ENCODE assay signal across 13 cellular contexts in the genomic region with DNA sequence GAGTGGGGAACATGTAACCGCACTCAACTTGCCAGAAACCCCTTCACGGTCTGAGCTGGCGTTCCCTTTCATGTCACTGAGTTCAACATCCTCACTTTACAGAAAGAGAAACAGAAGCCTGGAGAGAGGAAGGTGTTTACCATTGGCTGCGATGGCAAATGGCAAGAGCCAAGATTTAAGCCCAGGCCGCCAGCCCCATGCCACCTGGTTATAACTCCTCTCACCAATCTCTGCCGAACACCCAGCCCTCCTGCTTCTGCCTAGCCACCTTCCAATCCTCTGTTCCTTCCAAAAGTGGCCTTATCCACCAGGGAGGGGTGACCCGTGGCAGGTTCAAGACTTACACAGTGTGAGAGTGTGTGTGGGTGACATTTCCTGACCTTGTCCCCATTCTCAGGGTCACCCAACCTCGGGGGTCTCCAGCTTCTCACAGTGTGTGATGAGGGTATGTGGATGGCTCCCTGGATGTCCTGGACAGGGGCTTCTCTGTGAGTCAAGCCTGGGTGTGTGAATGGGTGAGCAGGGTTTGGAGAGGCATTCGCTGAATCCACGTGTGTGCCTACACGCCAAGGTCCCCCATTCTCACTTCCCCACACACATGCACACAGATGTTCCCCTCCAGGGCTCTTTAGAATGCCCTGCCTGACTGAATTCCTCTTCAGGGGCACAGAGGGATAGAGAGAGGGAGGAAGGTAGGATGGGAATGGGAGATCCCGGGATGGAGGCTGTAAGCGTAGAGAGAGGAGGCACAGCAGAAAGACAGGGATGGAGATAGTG. TPM values are rescaled to one million over a fixed set of nuclear protein-coding genes. Genes with fewer than 3 reads are reported as not detected.
A peak's percentile ranks its signal among the peaks of the same experiment; 100 is the strongest.
DNase-seq lines count a peak whose midpoint lies in the region; ATAC-seq, FAIRE-seq and TF ChIP-seq lines count a peak whose summit lies in the region.
"Had no signal": no experiment of that assay in that cellular context is flagged by ENCODE, and none has a peak within 500 bp of the region (broad histone marks: within the 10 kb centered on the region; RNA-seq: fewer than 3 reads in every experiment).

No MANE protein-coding gene starts in this region.

- in situ Hi-C loops in GM13977 (cut with MboI; ENCODE audit: low pct_unique_long_range_greater_than_20kb, low sequenced_read_pairs, unreplicated experiment), result no loop called here

- no peak overlapping the region for H3K4me3 ChIP-seq in small intestine (ENCODE audit: low read depth in 1 of 2, low read length in 2 of 2)

- peaks cover 14% of the 10 kb centered on the region for H3K4me1 Mint-ChIP-seq in stimulated activated naive CD8-positive, alpha-beta T cell treated with anti-CD3 and anti-CD28 coated beads, Interleukin-15, Interleukin-2, amounts not matched to agents 100 ng/mL and 50 ng/mL, for 24 hours (ENCODE audit: low read depth)
- H3K4me1 Mint-ChIP-seq in activated naive CD8-positive, alpha-beta T cell treated with anti-CD3 and anti-CD28 coated beads, Interleukin-2, amount 10 ng/mL, durations not matched to agents 7 days and 5 days, result peaks cover 11% of the 10 kb centered on the region

- no peak overlapping the region for H3K27ac ChIP-seq in small intestine (ENCODE audit: low read depth in 1 of 2, low read length in 1 of 2)

- FAIRE-seq in small intestine (lab: Jason Lieb, UNC), result no peak

- peaks cover 37% of the 10 kb centered on the region for H3K27me3 Mint-ChIP-seq in stimulated activated naive CD8-positive, alpha-beta T cell treated with anti-CD3 and anti-CD28 coated beads, Interleukin-15, Interleukin-2, amounts not matched to agents 100 ng/mL and 50 ng/mL, for 24 hours
- peaks cover 47% of the 10 kb centered on the region for H3K27me3 Mint-ChIP-seq in activated naive CD8-positive, alpha-beta T cell treated with anti-CD3 and anti-CD28 coated beads, Interleukin-2, amount 10 ng/mL, durations not matched to agents 7 days and 5 days

- no peak for ATAC-seq in stimulated activated naive CD8-positive, alpha-beta T cell treated with anti-CD3 and anti-CD28 coated beads, Interleukin-15, Interleukin-2, amounts not matched to agents 100 U/mL and 50 U/mL, for 24 hours
- ATAC-seq in activated naive CD8-positive, alpha-beta T cell treated with anti-CD3 and anti-CD28 coated beads, Interleukin-2, amount 10 ng/mL, durations not matched to agents 7 days and 5 days (ENCODE audit: low read depth), result no peak
- ATAC-seq in HG03378 (IDR thresholded peaks at IDR 0.05; ENCODE audit: unreplicated experiment), result no peak
- ATAC-seq in HG03039 (IDR thresholded peaks at IDR 0.05; ENCODE audit: unreplicated experiment), result no peak
- ATAC-seq: Right ventricle myocardium inferior had no signal

- peaks cover 0 to 8% of the 10 kb centered on the region in 2 donors for H3K27me3 ChIP-seq in small intestine (ENCODE audit: control insufficient read depth in 2 of 2, insufficient read depth in 2 of 2, low read length in 2 of 2)

- POLR2A ChIA-PET in activated naive CD8-positive, alpha-beta T cell treated with anti-CD3 and anti-CD28 coated beads, Interleukin-2, amount 10 ng/mL, durations not matched to agents 7 days and 5 days (lab: Charles Lee), result no interaction called here

- H3K36me3 ChIP-seq in small intestine (ENCODE audit: control insufficient read depth in 2 of 2, insufficient read depth in 2 of 2, low read length in 2 of 2), result no peaks in the 10 kb centered on the region

- DNase-seq in stimulated activated naive CD8-positive, alpha-beta T cell treated with anti-CD3 and anti-CD28 coated beads, Interleukin-15, Interleukin-2, amounts not matched to agents 100 U/mL and 50 U/mL, for 24 hours, result no peak
- no peak for DNase-seq in activated naive CD8-positive, alpha-beta T cell treated with anti-CD3 and anti-CD28 coated beads, Interleukin-2, amount 10 ng/mL, durations not matched to agents 7 days and 5 days
- DNase-seq in medulla oblongata (ENCODE audit: extremely low spot score), result peak; percentile 23
- no peak for DNase-seq in GM13977 (ENCODE audit: low spot score)
- no peak for DNase-seq in small intestine
- DNase-seq: activated CD8-positive, alpha-beta memory T cell treated with anti-CD3 and anti-CD28 coated beads, Interleukin-2, amount 50 U/mL, for 4 hours; kidney glomerular epithelial cell; NCI-H1417 treated with DMSO at 0.1 percent for 48 hours had no signal

- no peaks in the 10 kb centered on the region for H3K36me3 Mint-ChIP-seq in stimulated activated naive CD8-positive, alpha-beta T cell treated with anti-CD3 and anti-CD28 coated beads, Interleukin-15, Interleukin-2, amounts not matched to agents 100 ng/mL and 50 ng/mL, for 24 hours (ENCODE audit: low read depth)
- H3K36me3 Mint-ChIP-seq in activated naive CD8-positive, alpha-beta T cell treated with anti-CD3 and anti-CD28 coated beads, Interleukin-2, amount 10 ng/mL, durations not matched to agents 7 days and 5 days, result no peaks in the 10 kb centered on the region

- H3K27ac Mint-ChIP-seq in stimulated activated naive CD8-positive, alpha-beta T cell treated with anti-CD3 and anti-CD28 coated beads, Interleukin-15, Interleukin-2, amounts not matched to agents 100 ng/mL and 50 ng/mL, for 24 hours, result no peak overlapping the region
- H3K27ac Mint-ChIP-seq in activated naive CD8-positive, alpha-beta T cell treated with anti-CD3 and anti-CD28 coated beads, Interleukin-2, amount 10 ng/mL, durations not matched to agents 7 days and 5 days, result no peak overlapping the region

- peak overlapping the region; percentile 81 for H3K4me3 Mint-ChIP-seq in stimulated activated naive CD8-positive, alpha-beta T cell treated with anti-CD3 and anti-CD28 coated beads, Interleukin-15, Interleukin-2, amounts not matched to agents 100 ng/mL and 50 ng/mL, for 24 hours
- H3K4me3 Mint-ChIP-seq in activated naive CD8-positive, alpha-beta T cell treated with anti-CD3 and anti-CD28 coated beads, Interleukin-2, amount 10 ng/mL, durations not matched to agents 7 days and 5 days, result peak overlapping the region; percentile 72

- no peaks in the 10 kb centered on the region for H3K9me3 Mint-ChIP-seq in stimulated activated naive CD8-positive, alpha-beta T cell treated with anti-CD3 and anti-CD28 coated beads, Interleukin-15, Interleukin-2, amounts not matched to agents 100 ng/mL and 50 ng/mL, for 24 hours
- no peaks in the 10 kb centered on the region for H3K9me3 Mint-ChIP-seq in activated naive CD8-positive, alpha-beta T cell treated with anti-CD3 and anti-CD28 coated beads, Interleukin-2, amount 10 ng/mL, durations not matched to agents 7 days and 5 days

- H3K4me1 ChIP-seq in small intestine (ENCODE audit: control insufficient read depth in 2 of 2, insufficient read depth in 1 of 2, low read depth in 1 of 2, low read length in 1 of 2), result no peaks in the 10 kb centered on the region

- no peak for TF ChIP-seq CTCF in GM13977 (IDR thresholded peaks at IDR 0.05; ENCODE audit: extremely low read depth, insufficient read depth, missing control alignments)

- H3K9me3 ChIP-seq in small intestine (ENCODE audit: control insufficient read depth, low read depth), result no peaks in the 10 kb centered on the region

- 75 to 77% (median 77%) methylated on average over 13 of the region's 13 CpGs for WGBS in small intestine, 3 donors

RNA-seq across cellular contexts. Expression of a gene that starts 1.2 kb away (rescaled TPM):
- under 1 TPM; 0.36 to 0.43 TPM for total RNA-seq in activated naive CD8-positive, alpha-beta T cell treated with anti-CD3 and anti-CD28 coated beads, Interleukin-2, amount 10 ng/mL, durations not matched to agents 7 days and 5 days
- polyA plus RNA-seq in small intestine, result 1 to 10 TPM in 2 of 3 donors, not detected in 1; 1.1 to 6.8 TPM

RNA-seq across cellular contexts. Expression of a gene that starts 19.0 kb away (rescaled TPM):
- total RNA-seq in activated naive CD8-positive, alpha-beta T cell treated with anti-CD3 and anti-CD28 coated beads, Interleukin-2, amount 10 ng/mL, durations not matched to agents 7 days and 5 days, result 10 to 100 TPM; 23.3 to 23.7 TPM
- 10 to 100 TPM; 16.8 to 43.2 (median 20.3) TPM for polyA plus RNA-seq in small intestine

RNA-seq across cellular contexts. Expression of a gene that starts 26.5 kb away (rescaled TPM):
- total RNA-seq in activated naive CD8-positive, alpha-beta T cell treated with anti-CD3 and anti-CD28 coated beads, Interleukin-2, amount 10 ng/mL, durations not matched to agents 7 days and 5 days, result under 1 TPM; 0.68 to 0.72 TPM
- polyA plus RNA-seq in small intestine, result under 1 TPM; 0.27 to 0.67 (median 0.31) TPM
- total RNA-seq: Daoy had no signal

RNA-seq across cellular contexts. Expression of a gene that starts 31.6 kb away (rescaled TPM):
- 10 to 100 TPM; 12.2 to 12.7 TPM for total RNA-seq in activated naive CD8-positive, alpha-beta T cell treated with anti-CD3 and anti-CD28 coated beads, Interleukin-2, amount 10 ng/mL, durations not matched to agents 7 days and 5 days
- 10 to 100 TPM in 2 of 3 donors, 1 to 10 TPM in 1; 4.9 to 17.6 (median 14.1) TPM for polyA plus RNA-seq in small intestine

RNA-seq across cellular contexts. Expression of a gene that starts 42.0 kb away (rescaled TPM):
- 10 to 100 TPM; 15.3 to 17.8 TPM for total RNA-seq in activated naive CD8-positive, alpha-beta T cell treated with anti-CD3 and anti-CD28 coated beads, Interleukin-2, amount 10 ng/mL, durations not matched to agents 7 days and 5 days
- 10 to 100 TPM; 14.9 to 24.2 (median 19.5) TPM for polyA plus RNA-seq in small intestine
